12 cellular contexts compared by ENCODE assay signal in genomic region chr16:75308011-75308410, GRCh38.
"Had no signal": no experiment of that assay in that cellular context is flagged by ENCODE, and none has a peak within 500 bp of the region (broad histone marks: within the 10 kb centered on the region; RNA-seq: fewer than 3 reads in every experiment).

No MANE protein-coding gene starts in this region.

- DNase-seq: activated CD4-positive, alpha-beta T cell treated with anti-CD3 and anti-CD28 coated beads for 48 hours; activated naive CD4-positive, alpha-beta T cell treated with anti-CD3 and anti-CD28 coated beads for 36 hours; caudate nucleus; colonic mucosa; foreskin melanocyte; heart left ventricle; islet precursor cell had no signal

- H3K4me3 Mint-ChIP-seq: activated naive CD4-positive, alpha-beta T cell treated with anti-CD3 and anti-CD28 coated beads for 36 hours; memory B cell; nephron had no signal

- H3K27ac ChIP-seq: VCaP had no signal

- H3K4me3 ChIP-seq: colonic mucosa, heart left ventricle, vagina had no signal

- H3K27me3 ChIP-seq: colonic mucosa, vagina had no signal

- H3K27ac Mint-ChIP-seq: activated naive CD4-positive, alpha-beta T cell treated with anti-CD3 and anti-CD28 coated beads for 36 hours; memory B cell had no signal

- H3K4me1 Mint-ChIP-seq: memory B cell had no signal

- H3K36me3 ChIP-seq: colonic mucosa, vagina had no signal

- H3K9me3 ChIP-seq: colonic mucosa, heart left ventricle, vagina had no signal

- ATAC-seq: heart left ventricle, left lobe of liver had no signal

- H3K9me3 Mint-ChIP-seq: activated naive CD4-positive, alpha-beta T cell treated with anti-CD3 and anti-CD28 coated beads for 36 hours; memory B cell; nephron had no signal
